17 cellular contexts compared by ENCODE assay signal in the genomic region with DNA sequence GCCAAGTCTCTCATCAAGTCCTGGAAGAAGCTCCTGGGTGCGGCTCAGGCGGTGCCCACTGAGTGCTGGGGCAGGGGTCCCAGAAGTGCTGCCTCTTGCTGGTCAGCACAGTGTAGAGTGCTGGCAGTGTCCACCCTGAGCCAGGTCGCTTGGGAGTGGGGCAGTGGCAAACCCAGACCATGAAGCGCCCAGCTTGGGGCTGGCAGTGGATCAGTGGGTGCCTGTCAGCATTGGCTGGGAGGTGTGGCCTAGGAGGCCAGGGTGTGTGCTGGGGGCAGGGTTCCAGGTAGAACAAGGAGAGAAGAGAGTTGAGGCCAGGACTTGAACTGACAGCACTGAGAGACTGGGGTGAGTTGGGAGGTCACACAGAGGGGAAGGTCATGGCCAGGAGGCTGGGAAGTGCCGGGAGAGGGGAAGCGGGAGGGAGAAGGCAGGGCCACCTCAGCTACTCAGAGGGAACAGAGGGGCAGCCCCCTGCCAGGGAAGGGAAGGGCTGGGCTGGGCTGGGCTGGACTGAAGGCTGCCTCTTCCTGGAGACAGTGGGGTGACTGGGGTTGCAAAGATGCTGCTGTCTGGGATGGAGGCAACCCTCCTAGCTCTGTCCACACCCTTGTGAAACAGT. TPM values are rescaled to one million over a fixed set of nuclear protein-coding genes. Genes with fewer than 3 reads are reported as not detected.
DNase-seq lines count a peak whose midpoint lies in the region; ATAC-seq and TF ChIP-seq lines count a peak whose summit lies in the region.
"Had no signal": no experiment of that assay in that cellular context is flagged by ENCODE, and none has a peak within 500 bp of the region (broad histone marks: within the 10 kb centered on the region; RNA-seq: fewer than 3 reads in every experiment).

No MANE protein-coding gene starts in this region.

- H3K36me3 ChIP-seq in RWPE2 (ENCODE audit: low read depth) (no peaks in the 10 kb centered on the region), liver (ENCODE audit: control insufficient read depth in 4 of 4, insufficient read depth in 3 of 4, low read depth in 1 of 4, low read length in 3 of 4) (peaks cover 0 to 1% (median 0%) of the 10 kb centered on the region in 4 donors)

- no peaks in the 10 kb centered on the region for H3K79me1 ChIP-seq in H9 (ENCODE audit: insufficient read depth, low read depth, low read length, poor library complexity, severe bottlenecking)

- TF ChIP-seq RAD21 in liver (IDR thresholded peaks at IDR 0.05): no peak

- H2BK15ac ChIP-seq in H9 (ENCODE audit: low read depth, low read length): no peak overlapping the region

- no peak overlapping the region for H2BK20ac ChIP-seq in H9 (ENCODE audit: low read depth, low read length, poor library complexity, severe bottlenecking)

- no peak for TF ChIP-seq CTCF in CD4-positive, alpha-beta T cell (IDR thresholded peaks at IDR 0.05)
- TF ChIP-seq CTCF in H9 (conservative IDR thresholded peaks at IDR 0.05): no peak
- no peak for TF ChIP-seq CTCF in RWPE2 (IDR thresholded peaks at IDR 0.05; ENCODE audit: poor library complexity, severe bottlenecking)
- no peak for TF ChIP-seq CTCF in liver (IDR thresholded peaks at IDR 0.05; ENCODE audit: low read depth, low read length, missing input control)

- H4K5ac ChIP-seq in H9 (ENCODE audit: insufficient read length, low read depth, low read length): no peak overlapping the region

- no peaks in the 10 kb centered on the region for H4K20me1 ChIP-seq in H9 (ENCODE audit: control insufficient read depth, insufficient read depth, insufficient read length)

- H3K27ac ChIP-seq in CD4-positive, alpha-beta T cell (ENCODE audit: low read depth, low read length): no peak overlapping the region
- H3K27ac ChIP-seq in H9 (ENCODE audit: insufficient read length, low read depth, low read length): no peak overlapping the region
- peak overlapping the region; percentile 62 for H3K27ac ChIP-seq in RWPE2 (ENCODE audit: poor library complexity, severe bottlenecking)
- H3K27ac ChIP-seq in liver (ENCODE audit: low read depth in 1 of 2, low read length in 2 of 2): no peak overlapping the region
- H3K27ac ChIP-seq: lower lobe of right lung, testis had no signal

- H3K14ac ChIP-seq in H9 (ENCODE audit: insufficient read depth, low read length): no peak overlapping the region

- no peaks in the 10 kb centered on the region for H3K9me3 Mint-ChIP-seq in CD4-positive, alpha-beta T cell
- H3K9me3 Mint-ChIP-seq in H9: no peaks in the 10 kb centered on the region
- H3K9me3 Mint-ChIP-seq: effector memory CD8-positive, alpha-beta T cell; naive thymus-derived CD4-positive, alpha-beta T cell had no signal

- no peak overlapping the region for H4K91ac ChIP-seq in H9 (ENCODE audit: insufficient read length, low read depth, low read length)

- H3K23me2 ChIP-seq in H9 (ENCODE audit: insufficient read length, low read depth, low read length, poor library complexity, severe bottlenecking): peaks cover 6% of the 10 kb centered on the region

- H3K4me3 ChIP-seq in RWPE2 (ENCODE audit: severe bottlenecking) (no peak overlapping the region), liver (ENCODE audit: low read depth in 1 of 3, low read length in 3 of 3) (no peak overlapping the region)
- H3K4me3 ChIP-seq: lower lobe of right lung, testis had no signal

- H3K4ac ChIP-seq in H9 (ENCODE audit: low read depth, low read length): no peak overlapping the region

- peak overlapping the region; percentile 69 for H3K27ac Mint-ChIP-seq in CD4-positive, alpha-beta T cell
- peak overlapping the region; percentile 56 to 87 (median 76); a peak in 5 of 7 replicates for H3K27ac Mint-ChIP-seq in H9

- CTCF ChIA-PET in CD4-positive, alpha-beta T cell (lab: Charles Lee): interaction anchor here (1.3 kb wide), 1 partner anchor 94 kb away, joined by 3 read pairs; no protein-coding TSS in a partner anchor

- no CpG with 5 or more reads among the region's 6 CpGs for WGBS in H9 (ENCODE audit: extremely low coverage, insufficient read length, low lambda C conversion rate)
- WGBS in liver: 67% methylated on average over 6 of the region's 6 CpGs

- H3K27me3 ChIP-seq in CD4-positive, alpha-beta T cell (ENCODE audit: control insufficient read depth, insufficient read depth, low read length): no peaks in the 10 kb centered on the region
- H3K27me3 ChIP-seq in H9 (ENCODE audit: insufficient read depth, low read length) (no peaks in the 10 kb centered on the region), RWPE2 (ENCODE audit: insufficient read depth, poor library complexity, severe bottlenecking) (no peaks in the 10 kb centered on the region), liver (ENCODE audit: control insufficient read depth in 4 of 4, insufficient read depth in 4 of 4, low read length in 3 of 4) (no peaks in the 10 kb centered on the region)
- H3K27me3 ChIP-seq: testis had no signal

- no peak overlapping the region for H3T11ph ChIP-seq in H9 (ENCODE audit: low read length)

- peak overlapping the region; percentile 30 for H3K4me3 Mint-ChIP-seq in CD4-positive, alpha-beta T cell
- H3K4me3 Mint-ChIP-seq in H9: peak overlapping the region in 1 of 2 experiments; percentile 30; a peak in 1 of 5 replicates

- no peak overlapping the region for H3K18ac ChIP-seq in H9 (ENCODE audit: insufficient read length, low read depth, low read length)

- no peaks in the 10 kb centered on the region for H3K27me3 Mint-ChIP-seq in CD4-positive, alpha-beta T cell
- H3K27me3 Mint-ChIP-seq in H9 (ENCODE audit: low read depth): peaks cover 1% of the 10 kb centered on the region
- H3K27me3 Mint-ChIP-seq: effector memory CD8-positive, alpha-beta T cell; naive thymus-derived CD4-positive, alpha-beta T cell had no signal

- DNase-seq in CD4-positive, alpha-beta T cell: no peak
- DNase-seq in H9 (no peak), RWPE2 (ENCODE audit: low spot score) (no peak), mucosa of gallbladder (ENCODE audit: low spot score) (no peak)
- DNase-seq: activated gamma-delta T cell; AML-193; aorta; effector memory CD8-positive, alpha-beta T cell; lower lobe of right lung; naive thymus-derived CD4-positive, alpha-beta T cell; NCI-H1436; testis had no signal

- H2BK120ac ChIP-seq in H9 (ENCODE audit: low read depth, low read length, poor library complexity, severe bottlenecking): no peak overlapping the region

- H3K4me1 ChIP-seq in H9 (ENCODE audit: insufficient read depth, low read length): peaks cover 1% of the 10 kb centered on the region; the same call in 1 of the 2 replicates
- peaks cover 30% of the 10 kb centered on the region for H3K4me1 ChIP-seq in RWPE2 (ENCODE audit: insufficient read depth, poor library complexity, severe bottlenecking)
- peaks cover 27 to 63% (median 53%) of the 10 kb centered on the region in 4 donors for H3K4me1 ChIP-seq in liver (ENCODE audit: control insufficient read depth in 4 of 4, insufficient read depth in 4 of 4, low read length in 3 of 4)

- H3K56ac ChIP-seq in H9 (ENCODE audit: insufficient read length, low read depth, low read length): no peak overlapping the region

- H2BK12ac ChIP-seq in H9 (ENCODE audit: insufficient read length, low read depth, low read length): no peak overlapping the region

- no peak overlapping the region for H2AFZ ChIP-seq in H9 (ENCODE audit: low read length)

- H3K9me3 ChIP-seq in CD4-positive, alpha-beta T cell (ENCODE audit: control insufficient read depth, low read length): no peaks in the 10 kb centered on the region
- H3K9me3 ChIP-seq in H9 (ENCODE audit: control insufficient read depth, low read depth, low read length): no peaks in the 10 kb centered on the region
- H3K9me3 ChIP-seq in RWPE2 (ENCODE audit: severe bottlenecking): no peaks in the 10 kb centered on the region
- H3K9me3 ChIP-seq in liver (ENCODE audit: control insufficient read depth in 4 of 4, low read length in 3 of 4): no peaks in the 10 kb centered on the region
- H3K9me3 ChIP-seq: lower lobe of right lung, testis had no signal

- no peak overlapping the region for H3K9ac ChIP-seq in H9 (ENCODE audit: extremely low read depth, insufficient read length, low read length)
- H3K9ac ChIP-seq in liver (ENCODE audit: low read depth in 1 of 2, low read length in 2 of 2): no peak overlapping the region

- H4K8ac ChIP-seq in H9 (replicated peaks; ENCODE audit: insufficient read length, low read depth, low read length): no peak overlapping the region

- H2AK5ac ChIP-seq in H9 (ENCODE audit: insufficient read length, low read length): no peak overlapping the region

- H3K79me2 ChIP-seq in H9 (ENCODE audit: insufficient read depth, low read length): no peaks in the 10 kb centered on the region

- H3K4me2 ChIP-seq in H9 (ENCODE audit: insufficient read depth, insufficient read length, low read length): no peak overlapping the region

- H3K36me3 Mint-ChIP-seq in CD4-positive, alpha-beta T cell (ENCODE audit: low read depth): no peaks in the 10 kb centered on the region
- peaks cover 0 to 3% (median 0%) of the 10 kb centered on the region in 3 experiments; a peak in 2 of 7 replicates for H3K36me3 Mint-ChIP-seq in H9 (ENCODE audit: insufficient read depth in 1 of 3, low read depth in 3 of 3)

- no peak overlapping the region for H3K23ac ChIP-seq in H9 (ENCODE audit: insufficient read length, low read depth, low read length)

- intact Hi-C loops in CD4-positive, alpha-beta T cell (cut with DNase I, micrococcal nuclease): loop anchor here in 1 of 2 experiments (10.0 kb wide), 1 partner anchor 412 kb away; the partner anchor contains the start of genes RTEL1 and STMN3

- peaks cover 40% of the 10 kb centered on the region for H3K4me1 Mint-ChIP-seq in CD4-positive, alpha-beta T cell (ENCODE audit: low read depth)
- peaks cover 26 to 40% of the 10 kb centered on the region in 2 experiments for H3K4me1 Mint-ChIP-seq in H9

- no peak overlapping the region for H2BK5ac ChIP-seq in H9 (ENCODE audit: insufficient read length, low read length)

- no peak for ATAC-seq in CD4-positive, alpha-beta T cell (ENCODE audit: poor library complexity)
- ATAC-seq in RWPE2 (ENCODE audit: low read depth): no peak
- no peak for ATAC-seq in GM19455 (IDR thresholded peaks at IDR 0.05; ENCODE audit: unreplicated experiment)
- ATAC-seq in HG03039 (IDR thresholded peaks at IDR 0.05; ENCODE audit: unreplicated experiment): no peak
- ATAC-seq: effector memory CD8-positive, alpha-beta T cell; lower lobe of right lung; naive thymus-derived CD4-positive, alpha-beta T cell had no signal

- POLR2A ChIA-PET in CD4-positive, alpha-beta T cell (lab: Charles Lee): interaction anchor here (0.6 to 2.5 kb wide), 4 partner anchors 10 to 28 kb away, joined by 3 to 13 read pairs (median 6); partner anchors contain the start of genes LKAAEAR1, OPRL1 and RGS19

RNA-seq across cellular contexts. Expression of gene TCEA2, which starts 4.1 kb away (rescaled TPM):
- 10 to 100 TPM; 28.4 to 29.9 TPM for total RNA-seq in CD4-positive, alpha-beta T cell
- total RNA-seq in H9 (2021): 48.1 and 51.7 TPM in 2 replicates
- 1 to 10 TPM; 4.6 to 6.4 TPM for total RNA-seq in liver
- 10 to 100 TPM; 17.2 to 22.6 TPM for polyA plus RNA-seq in liver
- total RNA-seq in mucosa of gallbladder: 64.2 TPM

RNA-seq across cellular contexts. Expression of gene RGS19, which starts 12.2 kb away (rescaled TPM):
- 10 to 100 TPM in 1 of 2 experiments, 1 to 10 TPM in 1; 9.7 to 14.8 TPM for total RNA-seq in CD4-positive, alpha-beta T cell
- total RNA-seq in H9 (2021) (11.7 and 12.8 TPM in 2 replicates), liver (10 to 100 TPM in 1 of 2 donors, 1 to 10 TPM in 1; 6.7 to 12.9 TPM), mucosa of gallbladder (18.2 TPM)
- 1 to 10 TPM; 4.9 to 5.9 TPM for polyA plus RNA-seq in liver

RNA-seq across cellular contexts. Expression of gene OPRL1, which starts 12.8 kb away (rescaled TPM):
- 1 to 10 TPM; 1.0 to 1.2 TPM for total RNA-seq in CD4-positive, alpha-beta T cell
- 0.90 and 1.0 TPM in 2 replicates for total RNA-seq in H9 (2021)
- under 1 TPM; 0.42 to 0.79 TPM for total RNA-seq in liver
- under 1 TPM; 0.04 to 0.28 TPM for polyA plus RNA-seq in liver
- 1.7 TPM for total RNA-seq in mucosa of gallbladder

RNA-seq across cellular contexts. Expression of gene LKAAEAR1, which starts 17.1 kb away (rescaled TPM):
- under 1 TPM; 0.30 to 0.39 TPM for total RNA-seq in CD4-positive, alpha-beta T cell
- total RNA-seq in H9 (2021): 0.39 TPM in 1 of 2 replicates, not detected in the other
- total RNA-seq in liver: not detected
- polyA plus RNA-seq in liver: under 1 TPM in 1 of 2 donors, not detected in 1; 0.08 TPM
- total RNA-seq in mucosa of gallbladder: not detected
- total RNA-seq: aorta, HT-29, pulmonary artery endothelial cell had no signal
- polyA plus RNA-seq: aorta had no signal

RNA-seq across cellular contexts. Expression of gene SOX18, which starts 17.7 kb away (rescaled TPM):
- not detected for total RNA-seq in CD4-positive, alpha-beta T cell
- 1.6 and 2.0 TPM in 2 replicates for total RNA-seq in H9 (2021)
- total RNA-seq in liver: 1 to 10 TPM; 2.1 to 3.1 TPM
- 1 to 10 TPM; 1.1 to 5.8 TPM for polyA plus RNA-seq in liver
- total RNA-seq in mucosa of gallbladder: 30.1 TPM
- total RNA-seq: HT-29 had no signal
- polyA plus RNA-seq: naive thymus-derived CD4-positive, alpha-beta T cell had no signal
